In the genomic region with DNA sequence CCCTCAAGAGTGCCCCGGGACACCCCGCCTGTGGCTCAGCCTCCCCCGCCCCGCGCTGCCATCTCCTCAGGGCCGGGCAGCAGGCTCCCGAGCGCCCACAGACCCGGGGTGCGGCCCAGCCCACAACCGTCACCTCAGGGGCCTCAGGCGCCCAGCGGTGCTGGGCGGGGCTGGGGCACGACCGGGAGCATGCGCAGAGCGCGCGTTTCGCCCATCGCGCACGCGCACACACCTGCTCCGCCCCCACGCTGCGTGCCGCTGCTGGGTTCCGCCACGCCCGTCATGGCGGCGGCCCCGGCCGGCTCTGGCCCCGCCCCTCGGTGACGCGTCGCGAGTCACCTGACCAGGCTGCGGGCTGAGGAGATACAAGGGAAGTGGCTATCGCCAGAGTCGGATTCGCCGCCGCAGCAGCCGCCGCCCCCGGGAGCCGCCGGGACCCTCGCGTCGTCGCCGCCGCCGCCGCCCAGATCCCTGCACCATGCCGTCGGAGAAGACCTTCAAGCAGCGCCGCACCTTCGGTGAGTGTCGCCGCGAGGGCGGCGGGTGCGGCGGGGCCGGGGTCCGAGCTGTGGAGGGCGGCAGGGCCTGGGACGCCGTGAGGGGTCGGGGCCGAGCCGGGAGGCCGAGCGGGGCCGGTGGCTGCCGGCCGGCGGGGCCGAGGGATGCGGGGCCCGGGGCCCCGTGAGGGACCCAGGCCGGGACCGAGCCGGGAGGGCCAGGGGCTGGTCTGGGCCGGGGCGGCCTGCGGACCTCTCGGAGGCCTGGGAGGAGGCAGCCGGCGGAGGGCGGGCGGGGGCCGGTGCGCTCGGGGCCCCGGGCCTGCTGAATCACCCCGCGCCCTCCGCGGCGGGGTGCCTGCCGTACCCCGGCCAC, we compare ENCODE assay signal across 8 cellular contexts. TPM values are rescaled to one million over a fixed set of nuclear protein-coding genes. Genes with fewer than 3 reads are reported as not detected.
DNase-seq lines count a peak whose midpoint lies in the region; ATAC-seq and TF ChIP-seq lines count a peak whose summit lies in the region.

A gene (plus strand): TSS at position 387 of the 873 bp plus-strand sequence. CDS start 92 bp downstream, at position 479.

- peaks cover 16% of the 10 kb centered on the region for H3K27me3 Mint-ChIP-seq in GM23338 (ENCODE audit: insufficient read depth, low read depth, poor library complexity)
- no peaks in the 10 kb centered on the region for H3K27me3 Mint-ChIP-seq in naive thymus-derived CD8-positive, alpha-beta T cell
- no peaks in the 10 kb centered on the region for H3K27me3 Mint-ChIP-seq in stimulated activated naive B cell treated with anti-CD40 and anti-IgM and Interleukin-4, amounts not matched to agents 10 μg/mL and 1 μg/mL and 100 μg/mL, for 72 hours

- peaks cover 57% of the 10 kb centered on the region for H3K79me2 ChIP-seq in DOHH2 (ENCODE audit: control insufficient read depth, low read length)
- peaks cover 43% of the 10 kb centered on the region for H3K79me2 ChIP-seq in GM23338 (replicated peaks; ENCODE audit: insufficient read depth)

- H3K27ac ChIP-seq in DOHH2 (ENCODE audit: low read depth, low read length) (peak within 1 kb of the TSS; percentile 63), GM23338 (ENCODE audit: low read depth) (peak within 1 kb of the TSS; percentile 67; the same call in 1 of the 2 replicates)

- POLR2A ChIA-PET in naive thymus-derived CD8-positive, alpha-beta T cell (lab: Charles Lee) = interaction anchor here (1.2 to 4.2 kb wide), 4 partner anchors 9 to 244 kb away, joined by 3 to 50 read pairs (median 11); a partner anchor contains a TSS

- no peaks in the 10 kb centered on the region for H3K9me3 ChIP-seq in DOHH2 (ENCODE audit: control insufficient read depth, insufficient read depth, low read length)

- peaks cover 3% of the 10 kb centered on the region; the same call in 2 of the 3 replicates for H3K36me3 Mint-ChIP-seq in GM23338 (ENCODE audit: low read depth)
- H3K36me3 Mint-ChIP-seq in naive thymus-derived CD8-positive, alpha-beta T cell = peaks cover 0 to 16% (median 0%) of the 10 kb centered on the region in 3 donors
- peaks cover 2 to 9% of the 10 kb centered on the region in 2 donors for H3K36me3 Mint-ChIP-seq in stimulated activated naive B cell treated with anti-CD40 and anti-IgM and Interleukin-4, amounts not matched to agents 10 μg/mL and 1 μg/mL and 100 μg/mL, for 72 hours

- no peaks in the 10 kb centered on the region for H3K9me2 ChIP-seq in DOHH2 (replicated peaks; ENCODE audit: control insufficient read depth, low read length)
- no peaks in the 10 kb centered on the region for H3K9me2 ChIP-seq in GM23338 (ENCODE audit: insufficient read depth)

- H2AFZ ChIP-seq in GM23338 = peak within 1 kb of the TSS; percentile 56

- peak within 1 kb of the TSS; percentile 88 for H3K4me3 Mint-ChIP-seq in GM23338
- peak within 1 kb of the TSS; percentile 76 to 96 (median 94) for H3K4me3 Mint-ChIP-seq in naive thymus-derived CD8-positive, alpha-beta T cell
- peak within 1 kb of the TSS; percentile 87 to 92 for H3K4me3 Mint-ChIP-seq in stimulated activated naive B cell treated with anti-CD40 and anti-IgM and Interleukin-4, amounts not matched to agents 10 μg/mL and 1 μg/mL and 100 μg/mL, for 72 hours

- peak; percentile 63 for ATAC-seq in GM23338
- ATAC-seq in naive thymus-derived CD8-positive, alpha-beta T cell = peak; percentile 71 to 74
- ATAC-seq in stimulated activated naive B cell treated with anti-CD40 and anti-IgM and Interleukin-4, amounts not matched to agents 10 μg/mL and 1 μg/mL and 100 μg/mL, for 72 hours (replicated peaks) = peak; percentile 69 to 76

- peaks cover 33% of the 10 kb centered on the region for H3K4me1 Mint-ChIP-seq in GM23338
- peaks cover 27 to 63% (median 61%) of the 10 kb centered on the region in 4 donors for H3K4me1 Mint-ChIP-seq in naive thymus-derived CD8-positive, alpha-beta T cell
- peaks cover 34 to 58% of the 10 kb centered on the region in 2 donors for H3K4me1 Mint-ChIP-seq in stimulated activated naive B cell treated with anti-CD40 and anti-IgM and Interleukin-4, amounts not matched to agents 10 μg/mL and 1 μg/mL and 100 μg/mL, for 72 hours

- TF ChIP-seq CTCF in DOHH2 (IDR thresholded peaks at IDR 0.05; ENCODE audit: low read depth, low read length, poor library complexity, severe bottlenecking) (no peak), GM23338 (conservative IDR thresholded peaks at IDR 0.05; ENCODE audit: low read depth in 2 of 2) (no peak), LNCaP clone FGC (IDR thresholded peaks at IDR 0.05; ENCODE audit: control insufficient read depth, extremely low read depth, insufficient read depth) (no peak)

- H3K27me3 ChIP-seq in DOHH2 (ENCODE audit: control insufficient read depth, low read length) (no peaks in the 10 kb centered on the region), GM23338 (ENCODE audit: insufficient read depth) (no peaks in the 10 kb centered on the region)

- H3F3A ChIP-seq in DOHH2 (ENCODE audit: control insufficient read depth, insufficient read depth) (peaks cover 15% of the 10 kb centered on the region), GM23338 (replicated peaks; ENCODE audit: low read depth) (0 out of 2 replicates have a peak, but pooled peaks cover 10% of the 10 kb centered on the region)

- peaks cover 15% of the 10 kb centered on the region; the same call in 1 of the 2 replicates for H4K20me1 ChIP-seq in DOHH2 (ENCODE audit: control insufficient read depth, insufficient read depth, low read depth, low read length)
- H4K20me1 ChIP-seq in GM23338 (replicated peaks; ENCODE audit: insufficient read depth) = peaks cover 32% of the 10 kb centered on the region

- H3K27ac Mint-ChIP-seq in GM23338 = peak within 1 kb of the TSS; percentile 80; the same call in 1 of the 2 replicates
- peak within 1 kb of the TSS; percentile 72 to 97 (median 94) for H3K27ac Mint-ChIP-seq in naive thymus-derived CD8-positive, alpha-beta T cell
- H3K27ac Mint-ChIP-seq in stimulated activated naive B cell treated with anti-CD40 and anti-IgM and Interleukin-4, amounts not matched to agents 10 μg/mL and 1 μg/mL and 100 μg/mL, for 72 hours = peak within 1 kb of the TSS; percentile 97

- H3K4me3 ChIP-seq in DOHH2 (ENCODE audit: low read length) = peak within 1 kb of the TSS; percentile 77
- peak within 1 kb of the TSS; percentile 79 for H3K4me3 ChIP-seq in GM23338
- H3K4me3 ChIP-seq in LNCaP clone FGC (ENCODE audit: low read depth, low read length) = peak within 1 kb of the TSS; percentile 69

- H3K4me2 ChIP-seq in DOHH2 (ENCODE audit: low read length) = peak within 1 kb of the TSS; percentile 97
- peak within 1 kb of the TSS; percentile 94 for H3K4me2 ChIP-seq in GM23338

- H3K9me3 Mint-ChIP-seq in GM23338 = no peaks in the 10 kb centered on the region; the same call in 2 of the 3 replicates
- H3K9me3 Mint-ChIP-seq in naive thymus-derived CD8-positive, alpha-beta T cell = no peaks in the 10 kb centered on the region
- H3K9me3 Mint-ChIP-seq in stimulated activated naive B cell treated with anti-CD40 and anti-IgM and Interleukin-4, amounts not matched to agents 10 μg/mL and 1 μg/mL and 100 μg/mL, for 72 hours = no peaks in the 10 kb centered on the region

- peaks cover 14% of the 10 kb centered on the region for H3K36me3 ChIP-seq in DOHH2 (ENCODE audit: control insufficient read depth, low read length)
- no peaks in the 10 kb centered on the region for H3K36me3 ChIP-seq in GM23338 (ENCODE audit: insufficient read depth)

- H3K4me1 ChIP-seq in DOHH2 (ENCODE audit: control insufficient read depth, low read length) (peaks cover 52% of the 10 kb centered on the region), GM23338 (ENCODE audit: insufficient read depth) (peaks cover 19% of the 10 kb centered on the region)

- DNase-seq in GM23338 (ENCODE audit: low spot score) (peak; percentile 95), LNCaP clone FGC (ENCODE audit: low read depth) (peak; percentile 71), RPMI8226 (peak; percentile 93), fibroblast of gingiva (ENCODE audit: low read depth) (peak; percentile 96)
- peak; percentile 95 to 99 for DNase-seq in activated T-helper 1 cell treated with anti-CD3 and anti-CD28 coated beads, Interleukin-2, amount 50 U/mL, for 16 hours (ENCODE audit: low read depth in 1 of 2, low spot score in 1 of 2)
- peak; percentile 96 to 100 (median 98) for DNase-seq in naive thymus-derived CD8-positive, alpha-beta T cell
- peak; percentile 99 for DNase-seq in stimulated activated naive B cell treated with anti-CD40 and anti-IgM and Interleukin-4, amounts not matched to agents 10 μg/mL and 1 μg/mL and 100 μg/mL, for 72 hours

TF ChIP-seq in GM23338, 12 proteins besides CTCF, POLR2A, EP300 and RAD21:
- TF ChIP-seq, protein P1, sequence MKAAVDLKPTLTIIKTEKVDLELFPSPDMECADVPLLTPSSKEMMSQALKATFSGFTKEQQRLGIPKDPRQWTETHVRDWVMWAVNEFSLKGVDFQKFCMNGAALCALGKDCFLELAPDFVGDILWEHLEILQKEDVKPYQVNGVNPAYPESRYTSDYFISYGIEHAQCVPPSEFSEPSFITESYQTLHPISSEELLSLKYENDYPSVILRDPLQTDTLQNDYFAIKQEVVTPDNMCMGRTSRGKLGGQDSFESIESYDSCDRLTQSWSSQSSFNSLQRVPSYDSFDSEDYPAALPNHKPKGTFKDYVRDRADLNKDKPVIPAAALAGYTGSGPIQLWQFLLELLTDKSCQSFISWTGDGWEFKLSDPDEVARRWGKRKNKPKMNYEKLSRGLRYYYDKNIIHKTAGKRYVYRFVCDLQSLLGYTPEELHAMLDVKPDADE (IDR thresholded peaks at IDR 0.05) = peak; percentile 92
- TF ChIP-seq POLR2AphosphoS5 (IDR thresholded peaks at IDR 0.05; ENCODE audit: low read depth) (peak; percentile 83), CREB1 (CRISPR knock-in tag; IDR thresholded peaks at IDR 0.05; ENCODE audit: low read depth) (peak; percentile 96), EZH2phosphoT487 (IDR thresholded peaks at IDR 0.05; ENCODE audit: unreplicated experiment) (no peak)

RNA-seq across cellular contexts. Expression of the gene that starts here (rescaled TPM):
- 35.9 and 42.6 TPM in 2 replicates for total RNA-seq in GM23338 (2014; rRNA removed; shearing (Covaris generic))
- polyA plus RNA-seq in GM23338 (2016; fragmentation: Nextera tagmentation; extraction: Ambion mirVana) = 75.0 and 80.2 TPM in 2 replicates
- total RNA-seq in naive thymus-derived CD8-positive, alpha-beta T cell = 10 to 100 TPM; 58.0 to 60.1 TPM
- 100 to 1,000 TPM in 1 of 3 donors, 10 to 100 TPM in 2; 89.9 to 117 (median 90.3) TPM for polyA plus RNA-seq in naive thymus-derived CD8-positive, alpha-beta T cell

Comparison
In these comparisons a context has a peak if more than half of its experiments do, and no peak if none do; other contexts are left out.
1. Peak in every context shown above with its lines: DNase-seq, ATAC-seq, H3K4me3 ChIP-seq and H3K27ac ChIP-seq.